8 cellular contexts compared by ENCODE assay signal in genomic region chrX:67555578-67556203, GRCh38. TPM values are rescaled to one million over a fixed set of nuclear protein-coding genes. Genes with fewer than 3 reads are reported as not detected.
DNase-seq lines count a peak whose midpoint lies in the region; ATAC-seq, FAIRE-seq and TF ChIP-seq lines count a peak whose summit lies in the region.

No MANE protein-coding gene starts in this region.

- peak; percentile 36 to 55 for TF ChIP-seq RAD21 in A549 (conservative IDR thresholded peaks at IDR 0.05 in 1 of 2, IDR thresholded peaks at IDR 0.05 in 1 of 2)

- ATAC-seq in A549 (peak in 1 of 2 experiments; percentile 70; a peak in 3 of 6 replicates), mucosa of descending colon (peak; percentile 76), HG02798 (IDR thresholded peaks at IDR 0.05; ENCODE audit: poor library complexity, unreplicated experiment) (no peak)

- H3K9me3 ChIP-seq in A549 = no peaks in the 10 kb centered on the region
- no peaks in the 10 kb centered on the region for H3K9me3 ChIP-seq in mucosa of descending colon

- WGBS in A549 (ENCODE audit: missing lambda C conversion rate) = 24% methylated on average over 7 of the region's 7 CpGs

- H3K4me1 ChIP-seq in A549 (0 out of 3 replicates have a peak, but pooled peaks cover 3% of the 10 kb centered on the region), mucosa of descending colon (ENCODE audit: low read depth) (no peaks in the 10 kb centered on the region)

- no peaks in the 10 kb centered on the region for H3K27me3 ChIP-seq in bronchial epithelial cell (ENCODE audit: control insufficient read depth, insufficient read depth, low read length)

- H3K36me3 ChIP-seq in bronchial epithelial cell (ENCODE audit: control insufficient read depth, insufficient read depth, low read length) = no peaks in the 10 kb centered on the region
- no peaks in the 10 kb centered on the region for H3K36me3 ChIP-seq in mucosa of descending colon (ENCODE audit: low read depth)

- TF ChIP-seq CTCF in A549 (IDR thresholded peaks at IDR 0.05) = peak; percentile 35
- TF ChIP-seq CTCF in GM12873 (IDR thresholded peaks at IDR 0.05; ENCODE audit: insufficient read depth, low read depth, low read length, missing control alignments) = peak; percentile 89
- TF ChIP-seq CTCF in bronchial epithelial cell (IDR thresholded peaks at IDR 0.05; ENCODE audit: insufficient read depth, low read length, severe bottlenecking) = peak; percentile 82
- peak; percentile 27 for TF ChIP-seq CTCF in mucosa of descending colon (IDR thresholded peaks at IDR 0.05)

- DNase-seq in A549 (ENCODE audit: low read depth in 1 of 2, low spot score in 1 of 2) (peak; percentile 9 to 61), Kasumi-1 (lab: John Stamatoyannopoulos, UW) (peak; percentile 18 to 27), bronchial epithelial cell (ENCODE audit: low read depth) (peak; percentile 30), mucosa of descending colon (peak in 1 of 3 donors; percentile 11), NCI-H1694 (lab: John Stamatoyannopoulos, UW) (no peak)
- DNase-seq in NK-92 treated with Interleukin-12 subunit alpha and Interleukin-12 subunit beta, amount 100 ng/mL, for 24 hours (lab: John Stamatoyannopoulos, UW) = no peak

- H3K27ac ChIP-seq in A549 = no peak overlapping the region

- intact Hi-C loops in mucosa of descending colon (cut with DNase I, micrococcal nuclease) = no loop called here

- FAIRE-seq in A549 (lab: Jason Lieb, UNC) (peak; percentile 39), bronchial epithelial cell (lab: Jason Lieb, UNC) (peak; percentile 77)

- POLR2A ChIA-PET in A549 (lab: Yijun Ruan, JAX) = no interaction called here

- CTCF ChIA-PET in A549 (lab: Yijun Ruan, JAX) = interaction anchor here (0.9 to 1.0 kb wide), 5 partner anchors 8 to 590 kb away, joined by 3 to 4 read pairs (median 3); no protein-coding TSS in a partner anchor

- no peak for TF ChIP-seq POLR2A in A549 (IDR thresholded peaks at IDR 0.05; ENCODE audit: low read length)

- TF ChIP-seq EP300 in A549 (IDR thresholded peaks at IDR 0.05) = no peak

- no peak overlapping the region for H3K4me2 ChIP-seq in A549

- no peak overlapping the region for H3K4me3 ChIP-seq in A549
- H3K4me3 ChIP-seq in bronchial epithelial cell (ENCODE audit: low read depth, low read length) = no peak overlapping the region
- H3K4me3 ChIP-seq in mucosa of descending colon = no peak overlapping the region

TF ChIP-seq in A549, 52 proteins besides CTCF, POLR2A, EP300 and RAD21:
- no peak for TF ChIP-seq EHF (CRISPR knock-in tag; IDR thresholded peaks at IDR 0.05)
- TF ChIP-seq TP53 (CRISPR knock-in tag; IDR thresholded peaks at IDR 0.05) = no peak
- TF ChIP-seq, protein P1, sequence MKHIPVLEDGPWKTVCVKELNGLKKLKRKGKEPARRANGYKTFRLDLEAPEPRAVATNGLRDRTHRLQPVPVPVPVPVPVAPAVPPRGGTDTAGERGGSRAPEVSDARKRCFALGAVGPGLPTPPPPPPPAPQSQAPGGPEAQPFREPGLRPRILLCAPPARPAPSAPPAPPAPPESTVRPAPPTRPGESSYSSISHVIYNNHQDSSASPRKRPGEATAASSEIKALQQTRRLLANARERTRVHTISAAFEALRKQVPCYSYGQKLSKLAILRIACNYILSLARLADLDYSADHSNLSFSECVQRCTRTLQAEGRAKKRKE (CRISPR knock-in tag; IDR thresholded peaks at IDR 0.05; ENCODE audit: low read depth) = no peak
- TF ChIP-seq, protein P2, sequence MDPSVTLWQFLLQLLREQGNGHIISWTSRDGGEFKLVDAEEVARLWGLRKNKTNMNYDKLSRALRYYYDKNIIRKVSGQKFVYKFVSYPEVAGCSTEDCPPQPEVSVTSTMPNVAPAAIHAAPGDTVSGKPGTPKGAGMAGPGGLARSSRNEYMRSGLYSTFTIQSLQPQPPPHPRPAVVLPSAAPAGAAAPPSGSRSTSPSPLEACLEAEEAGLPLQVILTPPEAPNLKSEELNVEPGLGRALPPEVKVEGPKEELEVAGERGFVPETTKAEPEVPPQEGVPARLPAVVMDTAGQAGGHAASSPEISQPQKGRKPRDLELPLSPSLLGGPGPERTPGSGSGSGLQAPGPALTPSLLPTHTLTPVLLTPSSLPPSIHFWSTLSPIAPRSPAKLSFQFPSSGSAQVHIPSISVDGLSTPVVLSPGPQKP (IDR thresholded peaks at IDR 0.05; ENCODE audit: low read depth, low read length) = no peak
- TF ChIP-seq ZSCAN20 (CRISPR knock-in tag; IDR thresholded peaks at IDR 0.05) = no peak
- no peak for TF ChIP-seq EHMT2 (IDR thresholded peaks at IDR 0.05; ENCODE audit: low read depth)
- no peak for TF ChIP-seq MYC (IDR thresholded peaks at IDR 0.05; ENCODE audit: borderline replicate concordance, low read length)
- 0 out of 3 replicates have a peak, but pooled peaks have one; percentile 22 for TF ChIP-seq SMC3 (IDR thresholded peaks at IDR 0.05)
- TF ChIP-seq JUN (IDR thresholded peaks at IDR 0.05) = no peak
TF ChIP-seq in A549: peak in this region for 1.

RNA-seq across cellular contexts. Expression of gene AR, which starts 11.9 kb away (rescaled TPM):
- 8.7 and 11.4 TPM in 2 replicates for polyA plus RNA-seq in A549 (2011; rRNA removed)
- polyA plus RNA-seq in A549 (2012; cell fraction: cytosol; rRNA removed) = 2.8 and 3.8 TPM in 2 replicates
- polyA plus RNA-seq in A549 (2012; cell fraction: nucleus; rRNA removed) = 7.1 and 9.5 TPM in 2 replicates
- polyA plus RNA-seq in A549 (2017; fragmentation: RNase III; extraction: RNeasy Plus Mini Kit Qiagen cat#74134 plus additional on column Dnase treatment) = 2.2 TPM in 3 replicates
- polyA minus RNA-seq in A549 (2011; rRNA and poly(A)+ RNA removed) = 29.6 and 33.6 TPM in 2 replicates
- under 0.01 TPM in 2 replicates for total RNA-seq in bronchial epithelial cell
- total RNA-seq in mucosa of descending colon = 1 to 10 TPM in 2 of 3 donors, under 1 TPM in 1; 0.49 to 4.6 (median 1.2) TPM

Comparison
In these comparisons a context has a peak if more than half of its experiments do, and no peak if none do; other contexts are left out.
1. DNase-seq: peak in A549 (2 of 2), Kasumi-1 (2 of 2) and bronchial epithelial cell (single experiment); none in NK-92 treated with Interleukin-12 subunit alpha and Interleukin-12 subunit beta, amount 100 ng/mL, for 24 hours (single experiment) and NCI-H1694 (single experiment).
2. CTCF ChIP-seq: peak in every context shown above with its lines; median percentile 89 in GM12873; 82 in bronchial epithelial cell; 35 in A549; 27 in mucosa of descending colon.